Comparison of ENCODE assay signal across 18 cellular contexts in genomic region chr20:8118735-8119134, GRCh38. TPM values are rescaled to one million over a fixed set of nuclear protein-coding genes. Genes with fewer than 3 reads are reported as not detected.
A peak's percentile ranks its signal among the peaks of the same experiment; 100 is the strongest.
DNase-seq lines count a peak whose midpoint lies in the region; ATAC-seq, FAIRE-seq and TF ChIP-seq lines count a peak whose summit lies in the region.
"Had no signal": no experiment of that assay in that cellular context is flagged by ENCODE, and none has a peak within 500 bp of the region (broad histone marks: within the 10 kb centered on the region; RNA-seq: fewer than 3 reads in every experiment).

No MANE protein-coding gene starts in this region.

- H3K9me3 ChIP-seq in left ventricle myocardium inferior (replicated peaks) (no peaks in the 10 kb centered on the region), pancreas (no peaks in the 10 kb centered on the region), prostate gland (no peaks in the 10 kb centered on the region)
- H3K9me3 ChIP-seq: BLaER1 had no signal

- DNase-seq in left ventricle myocardium inferior (no peak), left ventricle myocardium superior (no peak), pancreas (no peak), prostate gland (ENCODE audit: low spot score) (no peak)
- DNase-seq: 8988T; CD4-positive, alpha-beta memory T cell; DMS153; DMS79; GDM1; GOT3; H7; HFFc6 had no signal

- H3K36me3 ChIP-seq in left ventricle myocardium inferior = no peaks in the 10 kb centered on the region
- no peaks in the 10 kb centered on the region for H3K36me3 ChIP-seq in pancreas
- no peaks in the 10 kb centered on the region for H3K36me3 ChIP-seq in prostate gland
- H3K36me3 ChIP-seq: BLaER1 had no signal

- H3K9me3 Mint-ChIP-seq in nephron = peaks cover 3% of the 10 kb centered on the region
- H3K9me3 Mint-ChIP-seq: HFFc6 had no signal

- H3K4me1 Mint-ChIP-seq in nephron = peaks cover 11% of the 10 kb centered on the region
- H3K4me1 Mint-ChIP-seq: CD14-positive monocyte; CD4-positive, alpha-beta memory T cell had no signal

- FAIRE-seq in pancreas (lab: Jason Lieb, UNC) = no peak

- H3K27ac Mint-ChIP-seq in nephron = peak overlapping the region in 2 of 3 experiments; percentile 40 to 48
- H3K27ac Mint-ChIP-seq: CD14-positive monocyte; CD4-positive, alpha-beta memory T cell; HFFc6 had no signal

- ATAC-seq in left ventricle myocardium superior (no peak), pancreas (no peak), HG03108 (IDR thresholded peaks at IDR 0.05; ENCODE audit: unreplicated experiment) (no peak)
- ATAC-seq: HCT116 had no signal

- TF ChIP-seq POLR2A in prostate gland (IDR thresholded peaks at IDR 0.05) = no peak

- peak overlapping the region; percentile 25 for H3K27ac ChIP-seq in left ventricle myocardium inferior (replicated peaks)
- peak overlapping the region; percentile 76 for H3K27ac ChIP-seq in VCaP
- H3K27ac ChIP-seq in pancreas = no peak overlapping the region
- no peak overlapping the region for H3K27ac ChIP-seq in prostate gland
- H3K27ac ChIP-seq: BLaER1 had no signal

- H3K36me3 Mint-ChIP-seq in nephron (ENCODE audit: low read depth) = no peaks in the 10 kb centered on the region
- H3K36me3 Mint-ChIP-seq: CD14-positive monocyte; CD4-positive, alpha-beta memory T cell had no signal

- no peaks in the 10 kb centered on the region for H3K27me3 Mint-ChIP-seq in nephron (ENCODE audit: low read depth)

- H3K4me1 ChIP-seq in left ventricle myocardium inferior = peaks cover 10% of the 10 kb centered on the region
- H3K4me1 ChIP-seq in pancreas = no peaks in the 10 kb centered on the region
- H3K4me1 ChIP-seq in prostate gland (replicated peaks) = peaks cover 11% of the 10 kb centered on the region
- H3K4me1 ChIP-seq: BLaER1 had no signal

- H3K27me3 ChIP-seq in left ventricle myocardium inferior (ENCODE audit: low read depth) (no peaks in the 10 kb centered on the region), pancreas (no peaks in the 10 kb centered on the region), prostate gland (replicated peaks; ENCODE audit: insufficient read depth) (no peaks in the 10 kb centered on the region)
- H3K27me3 ChIP-seq: BLaER1 had no signal

- no peak for TF ChIP-seq CTCF in left ventricle myocardium inferior (IDR thresholded peaks at IDR 0.05; ENCODE audit: borderline replicate concordance)
- no peak for TF ChIP-seq CTCF in VCaP (conservative IDR thresholded peaks at IDR 0.05)
- TF ChIP-seq CTCF in nephron (IDR thresholded peaks at IDR 0.05; ENCODE audit: unreplicated experiment in 3 of 3) = no peak
- TF ChIP-seq CTCF in pancreas (IDR thresholded peaks at IDR 0.05) = no peak
- TF ChIP-seq CTCF in prostate gland (IDR thresholded peaks at IDR 0.05) = no peak

- intact Hi-C loops in left ventricle myocardium inferior (cut with micrococcal nuclease) (no loop called here), left ventricle myocardium superior (cut with micrococcal nuclease) (no loop called here), pancreas (cut with DNase I) (no loop called here), prostate gland (cut with DNase I) (no loop called here)

- H3K4me3 ChIP-seq in left ventricle myocardium inferior = no peak overlapping the region
- H3K4me3 ChIP-seq in pancreas = no peak overlapping the region
- H3K4me3 ChIP-seq in prostate gland = no peak overlapping the region
- H3K4me3 ChIP-seq: BLaER1 had no signal

- WGBS in pancreas, 2 donors = 51 to 60% methylated on average over 1 of the region's 1 CpG
- 30% methylated on average over 1 of the region's 1 CpG for whole genome bisulfite sequencing in prostate gland

- H3K4me3 Mint-ChIP-seq in nephron = no peak overlapping the region
- H3K4me3 Mint-ChIP-seq: CD14-positive monocyte; CD4-positive, alpha-beta memory T cell; HFFc6 had no signal

RNA-seq across cellular contexts. Expression of gene PLCB1, which starts 13.3 kb away (rescaled TPM):
- total RNA-seq in left ventricle myocardium inferior = 6.0 TPM
- 7.7 TPM for total RNA-seq in left ventricle myocardium superior
- 10 to 100 TPM; 12.8 to 18.7 (median 14.6) TPM for total RNA-seq in pancreas
- 1 to 10 TPM; 4.5 to 5.4 TPM for polyA plus RNA-seq in pancreas
- 10 to 100 TPM; 24.3 to 26.3 TPM for total RNA-seq in prostate gland

Comparison
In these comparisons a context has a peak if more than half of its experiments do, and no peak if none do; other contexts are left out.
1. H3K27ac ChIP-seq: peak in left ventricle myocardium inferior (single experiment) and VCaP (single experiment); none in pancreas (0 of 4) and prostate gland (0 of 2).